Comparison of ENCODE assay signal across 21 cellular contexts in genomic region chr17:48426019-48426418, GRCh38. TPM values are rescaled to one million over a fixed set of nuclear protein-coding genes. Genes with fewer than 3 reads are reported as not detected.
DNase-seq lines count a peak whose midpoint lies in the region; ATAC-seq lines count a peak whose summit lies in the region.
"Had no signal": no experiment of that assay in that cellular context is flagged by ENCODE, and none has a peak within 500 bp of the region (broad histone marks: within the 10 kb centered on the region; RNA-seq: fewer than 3 reads in every experiment).

No MANE protein-coding gene starts in this region.

- no peaks in the 10 kb centered on the region for H3K9me3 Mint-ChIP-seq in T-helper 2 cell treated with Interferon-gamma antibody and Interleukin-4, amounts not matched to agents 5 μg/mL and 100 μg/mL, for 36 hours
- peaks cover 0 to 2% (median 0%) of the 10 kb centered on the region in 5 donors for H3K9me3 Mint-ChIP-seq in CD8-positive, alpha-beta memory T cell
- no peaks in the 10 kb centered on the region for H3K9me3 Mint-ChIP-seq in activated CD4-positive, alpha-beta memory T cell treated with anti-CD3 and anti-CD28 coated beads, Interleukin-2, amount 10 ng/mL, durations not matched to agents 7 days and 5 days
- no peaks in the 10 kb centered on the region for H3K9me3 Mint-ChIP-seq in effector memory CD8-positive, alpha-beta T cell
- H3K9me3 Mint-ChIP-seq: H9, WTC11 had no signal

- no peaks in the 10 kb centered on the region for H3K9me3 ChIP-seq in CD8-positive, alpha-beta memory T cell (ENCODE audit: low read length)
- H3K9me3 ChIP-seq: BE2C, suprapubic skin, vagina had no signal

- H3K27ac ChIP-seq in CD8-positive, alpha-beta memory T cell (ENCODE audit: low read depth, low read length): no peak overlapping the region
- H3K27ac ChIP-seq: PC-9, suprapubic skin, vagina had no signal

- H3K4me3 ChIP-seq in CD8-positive, alpha-beta memory T cell (ENCODE audit: low read length): no peak overlapping the region
- H3K4me3 ChIP-seq: PC-9, suprapubic skin, vagina had no signal

- peak overlapping the region; percentile 98 for H3K27ac Mint-ChIP-seq in T-helper 2 cell treated with Interferon-gamma antibody and Interleukin-4, amounts not matched to agents 5 μg/mL and 100 μg/mL, for 36 hours
- H3K27ac Mint-ChIP-seq in CD8-positive, alpha-beta memory T cell: peak overlapping the region; percentile 26 to 99 (median 90)
- H3K27ac Mint-ChIP-seq in activated CD4-positive, alpha-beta memory T cell treated with anti-CD3 and anti-CD28 coated beads, Interleukin-2, amount 10 ng/mL, durations not matched to agents 7 days and 5 days: peak overlapping the region; percentile 65
- H3K27ac Mint-ChIP-seq in effector memory CD8-positive, alpha-beta T cell: peak overlapping the region; percentile 99
- H3K27ac Mint-ChIP-seq: brain, H9, WTC11 had no signal

- CTCF ChIA-PET in CD8-positive, alpha-beta memory T cell (lab: Charles Lee): interaction anchor here (1.4 kb wide), 3 partner anchors 10 to 30 kb away, joined by 3 to 5 read pairs (median 4); no protein-coding TSS in a partner anchor
- CTCF ChIA-PET in activated CD4-positive, alpha-beta memory T cell treated with anti-CD3 and anti-CD28 coated beads, Interleukin-2, amount 10 ng/mL, durations not matched to agents 7 days and 5 days (lab: Charles Lee): interaction anchor here (0.9 to 1.4 kb wide), 4 partner anchors 13 to 33 kb away, joined by 4 to 6 read pairs (median 4); no protein-coding TSS in a partner anchor

- H3K36me3 ChIP-seq in CD8-positive, alpha-beta memory T cell (ENCODE audit: insufficient read depth, low read length): no peaks in the 10 kb centered on the region
- H3K36me3 ChIP-seq: BE2C, suprapubic skin, vagina had no signal

- H3K4me3 Mint-ChIP-seq in T-helper 2 cell treated with Interferon-gamma antibody and Interleukin-4, amounts not matched to agents 5 μg/mL and 100 μg/mL, for 36 hours: peak overlapping the region; percentile 98
- peak overlapping the region; percentile 15 to 100 (median 75) for H3K4me3 Mint-ChIP-seq in CD8-positive, alpha-beta memory T cell
- H3K4me3 Mint-ChIP-seq in activated CD4-positive, alpha-beta memory T cell treated with anti-CD3 and anti-CD28 coated beads, Interleukin-2, amount 10 ng/mL, durations not matched to agents 7 days and 5 days: peak overlapping the region; percentile 66
- peak overlapping the region; percentile 94 to 96 for H3K4me3 Mint-ChIP-seq in effector memory CD8-positive, alpha-beta T cell
- H3K4me3 Mint-ChIP-seq: brain, H9, WTC11 had no signal

- no peaks in the 10 kb centered on the region for H3K27me3 Mint-ChIP-seq in T-helper 2 cell treated with Interferon-gamma antibody and Interleukin-4, amounts not matched to agents 5 μg/mL and 100 μg/mL, for 36 hours (ENCODE audit: low read depth)
- H3K27me3 Mint-ChIP-seq in CD8-positive, alpha-beta memory T cell: no peaks in the 10 kb centered on the region
- no peaks in the 10 kb centered on the region for H3K27me3 Mint-ChIP-seq in activated CD4-positive, alpha-beta memory T cell treated with anti-CD3 and anti-CD28 coated beads, Interleukin-2, amount 10 ng/mL, durations not matched to agents 7 days and 5 days
- H3K27me3 Mint-ChIP-seq in effector memory CD8-positive, alpha-beta T cell: no peaks in the 10 kb centered on the region

- peaks cover 43% of the 10 kb centered on the region for H3K36me3 Mint-ChIP-seq in T-helper 2 cell treated with Interferon-gamma antibody and Interleukin-4, amounts not matched to agents 5 μg/mL and 100 μg/mL, for 36 hours (ENCODE audit: low read depth)
- peaks cover 0 to 34% (median under 1%) of the 10 kb centered on the region in 3 donors for H3K36me3 Mint-ChIP-seq in CD8-positive, alpha-beta memory T cell
- H3K36me3 Mint-ChIP-seq in activated CD4-positive, alpha-beta memory T cell treated with anti-CD3 and anti-CD28 coated beads, Interleukin-2, amount 10 ng/mL, durations not matched to agents 7 days and 5 days (ENCODE audit: low read depth): peaks cover 49% of the 10 kb centered on the region
- H3K36me3 Mint-ChIP-seq in effector memory CD8-positive, alpha-beta T cell (ENCODE audit: insufficient read depth): peaks cover 42% of the 10 kb centered on the region
- H3K36me3 Mint-ChIP-seq: brain, WTC11 had no signal

- peaks cover 57% of the 10 kb centered on the region for H3K4me1 Mint-ChIP-seq in T-helper 2 cell treated with Interferon-gamma antibody and Interleukin-4, amounts not matched to agents 5 μg/mL and 100 μg/mL, for 36 hours (ENCODE audit: low read depth)
- H3K4me1 Mint-ChIP-seq in CD8-positive, alpha-beta memory T cell: peaks cover 68 to 90% (median 89%) of the 10 kb centered on the region in 3 donors
- peaks cover 59% of the 10 kb centered on the region for H3K4me1 Mint-ChIP-seq in activated CD4-positive, alpha-beta memory T cell treated with anti-CD3 and anti-CD28 coated beads, Interleukin-2, amount 10 ng/mL, durations not matched to agents 7 days and 5 days
- peaks cover 50 to 80% of the 10 kb centered on the region in 2 donors for H3K4me1 Mint-ChIP-seq in effector memory CD8-positive, alpha-beta T cell (ENCODE audit: low read depth in 2 of 2)

- H3K4me1 ChIP-seq in CD8-positive, alpha-beta memory T cell (ENCODE audit: insufficient read depth, low read length): peaks cover 76% of the 10 kb centered on the region
- H3K4me1 ChIP-seq: BE2C, vagina had no signal

- ATAC-seq in effector memory CD8-positive, alpha-beta T cell (replicated peaks): no peak
- ATAC-seq in GM21381 (IDR thresholded peaks at IDR 0.05; ENCODE audit: unreplicated experiment): no peak
- ATAC-seq: sciatic nerve, WTC11 had no signal

- H3K27me3 ChIP-seq in CD8-positive, alpha-beta memory T cell (ENCODE audit: insufficient read depth, low read length, poor library complexity, severe bottlenecking): no peaks in the 10 kb centered on the region

- POLR2A ChIA-PET in CD8-positive, alpha-beta memory T cell (lab: Charles Lee): interaction anchor here (0.6 kb wide), 1 partner anchor 462 kb away, joined by 4 read pairs; no protein-coding TSS in a partner anchor
- POLR2A ChIA-PET in activated CD4-positive, alpha-beta memory T cell treated with anti-CD3 and anti-CD28 coated beads, Interleukin-2, amount 10 ng/mL, durations not matched to agents 7 days and 5 days (lab: Charles Lee): interaction anchor here (0.6 to 1.8 kb wide), 8 partner anchors 10 to 530 kb away, joined by 3 to 12 read pairs (median 4); partner anchors contain the start of gene SP2

- DNase-seq in T-helper 2 cell treated with Interferon-gamma antibody and Interleukin-4, amounts not matched to agents 5 μg/mL and 100 μg/mL, for 36 hours (ENCODE audit: low spot score): no peak
- DNase-seq in T-helper 2 cell (no peak), NCI-H774 (lab: John Stamatoyannopoulos, UW) (no peak), SW480 (ENCODE audit: low spot score) (no peak)
- DNase-seq in CD8-positive, alpha-beta memory T cell: no peak
- DNase-seq in activated CD4-positive, alpha-beta memory T cell treated with anti-CD3 and anti-CD28 coated beads, Interleukin-2, amount 10 ng/mL, durations not matched to agents 7 days and 5 days: no peak
- DNase-seq in effector memory CD8-positive, alpha-beta T cell: no peak
- DNase-seq: activated naive CD4-positive, alpha-beta T cell treated with Interleukin-2 at 50 U/mL for 16 hours; BE2C; H9; mesendoderm; NCI-H69; PC-9; SIG-M5; stimulated activated CD4-positive, alpha-beta T cell treated with anti-CD3 and anti-CD28 coated beads, Interleukin-15, amount 100 ng/mL, for 24 hours had no signal

RNA-seq across cellular contexts. Expression of gene SKAP1, which starts 4.0 kb away (rescaled TPM):
- total RNA-seq in CD8-positive, alpha-beta memory T cell: 10 to 100 TPM; 50.5 to 56.0 TPM
- polyA plus RNA-seq in CD8-positive, alpha-beta memory T cell: 264 TPM
- 100 to 1,000 TPM; 132 to 133 TPM for total RNA-seq in activated CD4-positive, alpha-beta memory T cell treated with anti-CD3 and anti-CD28 coated beads, Interleukin-2, amount 10 ng/mL, durations not matched to agents 7 days and 5 days
- total RNA-seq: H9, WTC11 had no signal
